In the genomic region with DNA sequence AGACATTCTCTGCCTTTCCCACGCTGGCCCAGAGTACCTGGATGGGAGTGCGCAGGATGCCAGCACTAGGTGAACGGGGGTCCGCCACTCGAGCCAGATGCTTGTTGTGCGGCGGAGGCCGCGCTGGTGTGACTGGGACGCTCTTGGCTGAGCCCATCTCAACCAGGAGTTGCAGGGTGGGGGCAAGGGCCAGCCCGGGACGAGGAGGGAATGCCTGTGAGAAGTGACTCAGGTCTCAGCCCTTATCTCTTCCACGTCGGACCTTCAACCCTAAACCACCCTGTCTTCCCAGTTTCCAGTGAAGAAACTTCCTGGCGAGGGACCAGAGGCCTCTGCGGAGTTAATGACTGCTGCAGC, we compare ENCODE assay signal across 8 cellular contexts. TPM values are rescaled to one million over a fixed set of nuclear protein-coding genes. Genes with fewer than 3 reads are reported as not detected.
DNase-seq lines count a peak whose midpoint lies in the region; ATAC-seq, FAIRE-seq and TF ChIP-seq lines count a peak whose summit lies in the region.

No MANE protein-coding gene starts in this region.

- DNase-seq in stimulated activated naive CD8-positive, alpha-beta T cell treated with anti-CD3 and anti-CD28 coated beads, Interleukin-15, Interleukin-2, amounts not matched to agents 100 U/mL and 50 U/mL, for 24 hours, result no peak
- DNase-seq in GM12878 (ENCODE audit: low read depth, low spot score) (no peak), lower leg skin (ENCODE audit: low spot score in 2 of 2) (peak; percentile 53 to 91), aorta (peak; percentile 68 to 80), GM20000 (ENCODE audit: low spot score) (no peak)

- H3K27me3 ChIP-seq in GM12878 (replicated peaks in 1 of 2; ENCODE audit: control insufficient read depth in 2 of 2, insufficient read depth in 2 of 2, low read length in 1 of 2) (no peaks in the 10 kb centered on the region), aorta (ENCODE audit: control insufficient read depth in 1 of 2, insufficient read depth in 2 of 2, low read length in 1 of 2) (no peaks in the 10 kb centered on the region)

- RAD21 ChIA-PET in GM12878 (lab: Charles Lee; ENCODE audit: unreplicated experiment), result interaction anchor here (0.6 to 5.6 kb wide), 14 partner anchors 8 to 281 kb away, joined by 3 to 42 read pairs (median 5); a partner anchor contains a TSS

- H3K79me2 ChIP-seq in GM12878 (ENCODE audit: control insufficient read depth, insufficient read depth, low read length), result peaks cover 41% of the 10 kb centered on the region

- peaks cover 33% of the 10 kb centered on the region for H3K36me3 Mint-ChIP-seq in stimulated activated naive CD8-positive, alpha-beta T cell treated with anti-CD3 and anti-CD28 coated beads, Interleukin-15, Interleukin-2, amounts not matched to agents 100 ng/mL and 50 ng/mL, for 24 hours (ENCODE audit: low read depth)

- H3K9me3 ChIP-seq in GM12878 (replicated peaks; ENCODE audit: control insufficient read depth, insufficient read depth, low read length) (no peaks in the 10 kb centered on the region), aorta (ENCODE audit: control insufficient read depth, low read length) (no peaks in the 10 kb centered on the region)

- intact Hi-C loops in GM12878 (cut with micrococcal nuclease; ENCODE audit: unreplicated experiment), result loop anchor here (5.0 kb wide), 1 partner anchor 163 kb away; a partner anchor contains a TSS
- intact Hi-C loops in lower leg skin (cut with DNase I; ENCODE audit: low total_unique reads), result no loop called here
- intact Hi-C loops in aorta (cut with DNase I), result no loop called here

- peak overlapping the region; percentile 95 for H3K4me3 Mint-ChIP-seq in stimulated activated naive CD8-positive, alpha-beta T cell treated with anti-CD3 and anti-CD28 coated beads, Interleukin-15, Interleukin-2, amounts not matched to agents 100 ng/mL and 50 ng/mL, for 24 hours

- WGBS in GM12878 (ENCODE audit: insufficient coverage, insufficient replicate concordance, low lambda C conversion rate, missing lambda C conversion rate), result 39% methylated on average over 16 of the region's 16 CpGs
- WGBS in lower leg skin, 2 donors, result 30 to 44% methylated on average over 16 of the region's 16 CpGs
- WGBS in aorta, 2 donors, result 36 to 38% methylated on average over 16 of the region's 16 CpGs

- peaks cover 28% of the 10 kb centered on the region for H3K4me1 ChIP-seq in GM12878 (ENCODE audit: control insufficient read depth, insufficient read depth, low read length)
- no peaks in the 10 kb centered on the region for H3K4me1 ChIP-seq in aorta (ENCODE audit: control insufficient read depth in 1 of 2, insufficient read depth in 2 of 2, low read length in 2 of 2)

- TF ChIP-seq CTCF in GM12878 (IDR thresholded peaks at IDR 0.05 in 2 of 3, conservative IDR thresholded peaks at IDR 0.05 in 1 of 3; ENCODE audit: control insufficient read depth in 2 of 3, extremely low read depth in 1 of 3, insufficient read depth in 1 of 3, low read depth in 3 of 3, low read length in 3 of 3) (no peak), lower leg skin (IDR thresholded peaks at IDR 0.05) (no peak), GM20000 (IDR thresholded peaks at IDR 0.05; ENCODE audit: extremely low read depth, missing control alignments) (no peak)

- no peaks in the 10 kb centered on the region for H4K20me1 ChIP-seq in GM12878 (ENCODE audit: control insufficient read depth, insufficient read depth)

- H3K4me2 ChIP-seq in GM12878 (ENCODE audit: control insufficient read depth, insufficient read depth), result peak overlapping the region; percentile 96

- H3K36me3 ChIP-seq in GM12878 (ENCODE audit: control insufficient read depth in 2 of 2, insufficient read depth in 2 of 2, low read length in 1 of 2) (peaks cover 2 to 15% of the 10 kb centered on the region in 2 experiments), aorta (ENCODE audit: control insufficient read depth in 1 of 2, insufficient read depth in 2 of 2, low read length in 1 of 2) (no peaks in the 10 kb centered on the region)

- no peak for FAIRE-seq in GM12878 (lab: Jason Lieb, UNC)

- H3K4me1 Mint-ChIP-seq in stimulated activated naive CD8-positive, alpha-beta T cell treated with anti-CD3 and anti-CD28 coated beads, Interleukin-15, Interleukin-2, amounts not matched to agents 100 ng/mL and 50 ng/mL, for 24 hours (ENCODE audit: low read depth), result peaks cover 48% of the 10 kb centered on the region

- SMC1A ChIA-PET in GM12878 (lab: Charles Lee; ENCODE audit: uncharacterized antibody, unreplicated experiment), result interaction anchor here (0.6 to 5.0 kb wide), 10 partner anchors 10 to 406 kb away, joined by 3 to 26 read pairs (median 6); a partner anchor contains a TSS

- no peak for ATAC-seq in stimulated activated naive CD8-positive, alpha-beta T cell treated with anti-CD3 and anti-CD28 coated beads, Interleukin-15, Interleukin-2, amounts not matched to agents 100 U/mL and 50 U/mL, for 24 hours
- ATAC-seq in GM12878 (no peak), aorta (ENCODE audit: low FRiP score) (no peak), GM19035 (IDR thresholded peaks at IDR 0.05; ENCODE audit: unreplicated experiment) (no peak), GM18907 (IDR thresholded peaks at IDR 0.05; ENCODE audit: unreplicated experiment) (no peak)

- no peak for TF ChIP-seq POLR2A in GM12878 (IDR thresholded peaks at IDR 0.05; ENCODE audit: low read depth, low read length)
- TF ChIP-seq POLR2A in lower leg skin (IDR thresholded peaks at IDR 0.05), result no peak

- TSS peak; percentile 81 for BruUV-seq in GM12878 (replicated peaks; lab: Mats Ljungman, UMichigan)

- no peak for TF ChIP-seq RAD21 in GM12878 (IDR thresholded peaks at IDR 0.05; ENCODE audit: insufficient read depth, low read depth, low read length)

- peak overlapping the region; percentile 60 for H3K4me3 ChIP-seq in GM12878
- H3K4me3 ChIP-seq in lower leg skin (ENCODE audit: low read depth, poor library complexity, severe bottlenecking), result no peak overlapping the region
- H3K4me3 ChIP-seq in aorta (ENCODE audit: low read length in 2 of 2), result no peak overlapping the region

- H3K9ac ChIP-seq in GM12878 (ENCODE audit: control insufficient read depth, insufficient read depth, low read length), result peak overlapping the region; percentile 71

- H3K27me3 Mint-ChIP-seq in stimulated activated naive CD8-positive, alpha-beta T cell treated with anti-CD3 and anti-CD28 coated beads, Interleukin-15, Interleukin-2, amounts not matched to agents 100 ng/mL and 50 ng/mL, for 24 hours, result no peaks in the 10 kb centered on the region

- peak overlapping the region; percentile 99 for H3K27ac Mint-ChIP-seq in stimulated activated naive CD8-positive, alpha-beta T cell treated with anti-CD3 and anti-CD28 coated beads, Interleukin-15, Interleukin-2, amounts not matched to agents 100 ng/mL and 50 ng/mL, for 24 hours

- in situ Hi-C loops in GM12878 (cut with MboI), result no loop called here

- POLR2A ChIA-PET in GM12878 (lab: Charles Lee), result interaction anchor here (0.6 to 8.9 kb wide), 22 partner anchors 9 to 257 kb away, joined by 3 to 84 read pairs (median 6); a partner anchor contains a TSS

- peak overlapping the region; percentile 18; the same call in 1 of the 2 replicates for H2AFZ ChIP-seq in GM12878 (ENCODE audit: control insufficient read depth, low read depth, low read length)

- no peaks in the 10 kb centered on the region for H3K9me3 Mint-ChIP-seq in stimulated activated naive CD8-positive, alpha-beta T cell treated with anti-CD3 and anti-CD28 coated beads, Interleukin-15, Interleukin-2, amounts not matched to agents 100 ng/mL and 50 ng/mL, for 24 hours

- peak overlapping the region; percentile 72 for H3K27ac ChIP-seq in GM12878 (ENCODE audit: control insufficient read depth, insufficient read depth)
- H3K27ac ChIP-seq in aorta (ENCODE audit: low read depth in 1 of 2, low read length in 2 of 2), result no peak overlapping the region

- CTCF ChIA-PET in GM12878 (lab: Yijun Ruan, JAX), result interaction anchor here (0.9 to 9.9 kb wide), 8 partner anchors 17 to 313 kb away, joined by 3 to 173 read pairs (median 6); a partner anchor contains a TSS

- TF ChIP-seq EP300 in GM12878 (IDR thresholded peaks at IDR 0.05; ENCODE audit: borderline replicate concordance in 1 of 2, control insufficient read depth in 1 of 2, low read depth in 2 of 2, low read length in 2 of 2), result no peak

RNA-seq across cellular contexts. Expression of a gene that starts 0.3 kb away (rescaled TPM):
- total RNA-seq in GM12878 (2013; cell fraction: nucleolus; rRNA removed), result 43.5 and 44.8 TPM in 2 replicates
- total RNA-seq in GM12878 (2014; rRNA removed) (112 and 117 TPM in 2 replicates), GM12878 (2014; rRNA removed; fragmentation: Illumina TruSeq; extraction: Trizol) (69.1 and 70.8 TPM in 2 replicates), GM12878 (2021) (68.6 and 72.7 TPM in 2 replicates), lower leg skin (1 to 10 TPM; 2.0 to 7.1 (median 2.9) TPM), aorta (1 to 10 TPM in 1 of 2 donors, under 1 TPM in 1; 0.42 to 2.1 TPM)
- polyA plus RNA-seq in GM12878 (2011; ENCODE audit: low read depth), result 16.7 TPM
- polyA plus RNA-seq in GM12878 (2011; rRNA removed) (70.1 and 82.6 TPM in 2 replicates), GM12878 (2014; fragmentation: Illumina TruSeq; extraction: Trizol) (103 and 113 TPM in 2 replicates), GM12878 (2014; fragmentation: Nextera tagmentation; extraction: Ambion mirVana) (10 to 100 TPM; 34.5 to 47.3 TPM), GM12878 (2014; rRNA removed) (138 and 148 TPM in 2 replicates), GM12878 (2016; fragmentation: Nextera tagmentation; extraction: Ambion mirVana) (100 to 1,000 TPM; 131 to 132 TPM), aorta (10 to 100 TPM in 1 of 2 donors, 1 to 10 TPM in 1; 3.6 to 12.6 TPM)
- polyA plus RNA-seq in GM12878 (2011; cell fraction: cytosol; rRNA removed), result 116 and 142 TPM in 2 replicates
- polyA plus RNA-seq in GM12878 (2011; cell fraction: nucleus; rRNA removed), result 188 and 221 TPM in 2 replicates
- polyA plus RNA-seq in GM12878 (2012), result 34.8 and 49.7 TPM in 2 replicates
- polyA minus RNA-seq in GM12878 (2011; rRNA and poly(A)+ RNA removed), result 43.1 and 77.0 TPM in 2 replicates
- 37.1 and 52.8 TPM in 2 replicates for polyA minus RNA-seq in GM12878 (2011; cell fraction: cytosol; rRNA and poly(A)+ RNA removed)
- polyA minus RNA-seq in GM12878 (2011; cell fraction: nucleus; rRNA and poly(A)+ RNA removed), result 58.0 and 75.9 TPM in 2 replicates

RNA-seq across cellular contexts. Expression of a gene that starts 1.2 kb away (rescaled TPM):
- total RNA-seq in GM12878 (2013; cell fraction: nucleolus; rRNA removed), result 29.4 and 32.9 TPM in 2 replicates
- total RNA-seq in GM12878 (2014; rRNA removed) (76.5 and 80.4 TPM in 2 replicates), GM12878 (2014; rRNA removed; fragmentation: Illumina TruSeq; extraction: Trizol) (49.5 and 51.2 TPM in 2 replicates), GM12878 (2021) (124 and 135 TPM in 2 replicates), lower leg skin (10 to 100 TPM; 61.9 to 79.3 (median 72.5) TPM), aorta (10 to 100 TPM; 59.5 to 64.6 TPM)
- polyA plus RNA-seq in GM12878 (2011; ENCODE audit: low read depth), result 20.1 TPM
- polyA plus RNA-seq in GM12878 (2011; rRNA removed) (32.5 and 68.4 TPM in 2 replicates), GM12878 (2014; fragmentation: Illumina TruSeq; extraction: Trizol) (33.9 and 87.5 TPM in 2 replicates), GM12878 (2014; fragmentation: Nextera tagmentation; extraction: Ambion mirVana) (1 to 10 TPM; 2.5 to 5.2 TPM), GM12878 (2014; rRNA removed) (68.9 and 77.6 TPM in 2 replicates), GM12878 (2016; fragmentation: Nextera tagmentation; extraction: Ambion mirVana) (100 to 1,000 TPM; 110 to 112 TPM), aorta (10 to 100 TPM; 26.7 to 47.0 TPM)
- polyA plus RNA-seq in GM12878 (2011; cell fraction: cytosol; rRNA removed), result 69.1 and 92.3 TPM in 2 replicates
- polyA plus RNA-seq in GM12878 (2011; cell fraction: nucleus; rRNA removed), result 159 and 187 TPM in 2 replicates
- 40.8 and 41.4 TPM in 2 replicates for polyA plus RNA-seq in GM12878 (2012)
- polyA minus RNA-seq in GM12878 (2011; rRNA and poly(A)+ RNA removed), result 97.6 and 110 TPM in 2 replicates
- polyA minus RNA-seq in GM12878 (2011; cell fraction: cytosol; rRNA and poly(A)+ RNA removed), result 31.0 and 39.1 TPM in 2 replicates
- 25.4 and 49.1 TPM in 2 replicates for polyA minus RNA-seq in GM12878 (2011; cell fraction: nucleus; rRNA and poly(A)+ RNA removed)

RNA-seq across cellular contexts. Expression of a gene that starts 10.0 kb away (rescaled TPM):
- total RNA-seq in GM12878 (2013; cell fraction: nucleolus; rRNA removed), result not detected in 2 replicates
- total RNA-seq in GM12878 (2014; rRNA removed) (0.23 and 0.33 TPM in 2 replicates), GM12878 (2014; rRNA removed; fragmentation: Illumina TruSeq; extraction: Trizol) (0.23 and 0.58 TPM in 2 replicates), GM12878 (2021) (0.16 and 0.46 TPM in 2 replicates), lower leg skin (1 to 10 TPM in 1 of 4 donors, under 1 TPM in 2, not detected in 1; 0.17 to 1.2 (median 0.52) TPM), aorta (10 to 100 TPM in 1 of 2 donors, 1 to 10 TPM in 1; 8.2 to 13.7 TPM)
- polyA plus RNA-seq in GM12878 (2011; ENCODE audit: low read depth), result 0.76 TPM
- polyA plus RNA-seq in GM12878 (2011; rRNA removed) (0.05 and 0.12 TPM in 2 replicates), GM12878 (2014; fragmentation: Illumina TruSeq; extraction: Trizol) (0.16 and 0.38 TPM in 2 replicates), GM12878 (2014; fragmentation: Nextera tagmentation; extraction: Ambion mirVana) (under 1 TPM; 0.18 to 0.24 TPM), GM12878 (2014; rRNA removed) (0.46 and 0.55 TPM in 2 replicates), GM12878 (2016; fragmentation: Nextera tagmentation; extraction: Ambion mirVana) (1 to 10 TPM in 1 of 2 experiments, under 1 TPM in 1; 0.33 to 1.1 TPM), aorta (10 to 100 TPM in 1 of 2 donors, 1 to 10 TPM in 1; 6.0 to 32.9 TPM)
- 0.12 and 0.20 TPM in 2 replicates for polyA plus RNA-seq in GM12878 (2011; cell fraction: cytosol; rRNA removed)
- 0.37 and 0.41 TPM in 2 replicates for polyA plus RNA-seq in GM12878 (2011; cell fraction: nucleus; rRNA removed)
- 1.5 and 1.6 TPM in 2 replicates for polyA plus RNA-seq in GM12878 (2012)
- not detected in 2 replicates for polyA minus RNA-seq in GM12878 (2011; rRNA and poly(A)+ RNA removed)
- polyA minus RNA-seq in GM12878 (2011; cell fraction: cytosol; rRNA and poly(A)+ RNA removed), result not detected in 2 replicates
- not detected in 2 replicates for polyA minus RNA-seq in GM12878 (2011; cell fraction: nucleus; rRNA and poly(A)+ RNA removed)

RNA-seq across cellular contexts. Expression of a gene that starts 16.6 kb away (rescaled TPM):
- total RNA-seq in GM12878 (2013; cell fraction: nucleolus; rRNA removed), result 241 and 245 TPM in 2 replicates
- total RNA-seq in GM12878 (2014; rRNA removed) (1,631 and 1,672 TPM in 2 replicates), GM12878 (2014; rRNA removed; fragmentation: Illumina TruSeq; extraction: Trizol) (1,031 and 1,059 TPM in 2 replicates), GM12878 (2021) (916 and 925 TPM in 2 replicates), lower leg skin (100 to 1,000 TPM; 265 to 558 (median 432) TPM), aorta (100 to 1,000 TPM; 317 TPM)
- polyA plus RNA-seq in GM12878 (2011; ENCODE audit: low read depth), result 983 TPM
- polyA plus RNA-seq in GM12878 (2011; rRNA removed) (2,490 and 3,306 TPM in 2 replicates), GM12878 (2014; fragmentation: Illumina TruSeq; extraction: Trizol) (1,383 and 1,555 TPM in 2 replicates), GM12878 (2014; fragmentation: Nextera tagmentation; extraction: Ambion mirVana) (1,000 to 10,000 TPM; 5,044 to 7,349 TPM), GM12878 (2014; rRNA removed) (993 and 1,045 TPM in 2 replicates), GM12878 (2016; fragmentation: Nextera tagmentation; extraction: Ambion mirVana) (1,000 to 10,000 TPM; 1,723 to 1,836 TPM), aorta (100 to 1,000 TPM; 310 to 314 TPM)
- 4,014 and 4,139 TPM in 2 replicates for polyA plus RNA-seq in GM12878 (2011; cell fraction: cytosol; rRNA removed)
- 1,795 and 2,574 TPM in 2 replicates for polyA plus RNA-seq in GM12878 (2011; cell fraction: nucleus; rRNA removed)
- 950 and 1,245 TPM in 2 replicates for polyA plus RNA-seq in GM12878 (2012)
- 2,164 and 3,065 TPM in 2 replicates for polyA minus RNA-seq in GM12878 (2011; rRNA and poly(A)+ RNA removed)
- 419 and 459 TPM in 2 replicates for polyA minus RNA-seq in GM12878 (2011; cell fraction: cytosol; rRNA and poly(A)+ RNA removed)
- polyA minus RNA-seq in GM12878 (2011; cell fraction: nucleus; rRNA and poly(A)+ RNA removed), result 411 and 481 TPM in 2 replicates

RNA-seq across cellular contexts. Expression of a gene that starts 22.3 kb away (rescaled TPM):
- total RNA-seq in GM12878 (2013; cell fraction: nucleolus; rRNA removed), result 0.34 and 0.52 TPM in 2 replicates
- total RNA-seq in GM12878 (2014; rRNA removed), result 4.2 and 5.6 TPM in 2 replicates
- total RNA-seq in GM12878 (2014; rRNA removed; fragmentation: Illumina TruSeq; extraction: Trizol), result 1.8 and 2.0 TPM in 2 replicates
- total RNA-seq in GM12878 (2021), result 3.4 and 3.9 TPM in 2 replicates
- polyA plus RNA-seq in GM12878 (2011; ENCODE audit: low read depth), result 0.56 TPM
- 0.29 and 0.58 TPM in 2 replicates for polyA plus RNA-seq in GM12878 (2011; rRNA removed)
- 0.87 and 1.3 TPM in 2 replicates for polyA plus RNA-seq in GM12878 (2011; cell fraction: cytosol; rRNA removed)
- 1.1 and 1.2 TPM in 2 replicates for polyA plus RNA-seq in GM12878 (2011; cell fraction: nucleus; rRNA removed)
- 2.0 and 2.2 TPM in 2 replicates for polyA plus RNA-seq in GM12878 (2012)
- 0.24 and 0.56 TPM in 2 replicates for polyA plus RNA-seq in GM12878 (2014; fragmentation: Illumina TruSeq; extraction: Trizol)
- polyA plus RNA-seq in GM12878 (2014; fragmentation: Nextera tagmentation; extraction: Ambion mirVana), result under 1 TPM; 0.08 to 0.24 TPM
- 4.9 and 5.6 TPM in 2 replicates for polyA plus RNA-seq in GM12878 (2014; rRNA removed)
- 1 to 10 TPM; 4.7 to 5.3 TPM for polyA plus RNA-seq in GM12878 (2016; fragmentation: Nextera tagmentation; extraction: Ambion mirVana)
- 0.21 and 0.22 TPM in 2 replicates for polyA minus RNA-seq in GM12878 (2011; rRNA and poly(A)+ RNA removed)
- 0.94 TPM in 1 of 2 replicates, not detected in the other for polyA minus RNA-seq in GM12878 (2011; cell fraction: cytosol; rRNA and poly(A)+ RNA removed)
- 0.73 and 1.1 TPM in 2 replicates for polyA minus RNA-seq in GM12878 (2011; cell fraction: nucleus; rRNA and poly(A)+ RNA removed)
- total RNA-seq in lower leg skin, result 10 to 100 TPM in 3 of 4 donors, 1 to 10 TPM in 1; 6.8 to 14.7 (median 11.5) TPM
- 10 to 100 TPM in 1 of 2 donors, 1 to 10 TPM in 1; 4.2 to 10.2 TPM for total RNA-seq in aorta
- polyA plus RNA-seq in aorta, result 10 to 100 TPM; 11.1 to 14.3 TPM

Comparison
In these comparisons a context has a peak if more than half of its experiments do, and no peak if none do; other contexts are left out.
1. DNase-seq: peak in lower leg skin (2 of 2) and aorta (2 of 2); none in stimulated activated naive CD8-positive, alpha-beta T cell treated with anti-CD3 and anti-CD28 coated beads, Interleukin-15, Interleukin-2, amounts not matched to agents 100 U/mL and 50 U/mL, for 24 hours (single experiment), GM12878 (single experiment) and GM20000 (single experiment).
2. RNA of a gene that starts 0.3 kb away (total RNA-seq): 43.5 to 117 TPM in GM12878; 2.0 to 7.1 TPM in lower leg skin and 0.42 to 2.1 TPM in aorta; every median in the first group is over 4 times any median in the second.
3. RNA of a gene that starts 10.0 kb away (total RNA-seq): 8.2 to 13.7 TPM in aorta; 0.17 to 1.2 TPM in lower leg skin and 0.16 to 0.58 TPM in GM12878; every median in the first group is over 4 times any median in the second.